Comparison of ENCODE assay signal across 27 cellular contexts in genomic region chr4:116478343-116478742, GRCh38.
"Had no signal": no experiment of that assay in that cellular context is flagged by ENCODE, and none has a peak within 500 bp of the region (broad histone marks: within the 10 kb centered on the region; RNA-seq: fewer than 3 reads in every experiment).

No MANE protein-coding gene starts in this region.

- H3K4me3 Mint-ChIP-seq: naive B cell; natural killer cell; nephron; neural progenitor cell; stimulated activated effector memory CD8-positive, alpha-beta T cell treated with anti-CD3 and anti-CD28 coated beads, Interleukin-12 subunit alpha, Interleukin-12 subunit beta, amount 100 ng/mL, for 72 hours; stimulated activated naive B cell treated with anti-CD40 and anti-IgM and Interleukin-4, amounts not matched to agents 10 μg/mL and 1 μg/mL and 100 μg/mL, for 72 hours; stimulated activated naive CD8-positive, alpha-beta T cell treated with anti-CD3 and anti-CD28 coated beads, Interleukin-15, Interleukin-2, amounts not matched to agents 100 ng/mL and 50 ng/mL, for 24 hours had no signal

- FAIRE-seq: small intestine had no signal

- ATAC-seq: natural killer cell; stimulated activated naive B cell treated with anti-CD40 and anti-IgM and Interleukin-4, amounts not matched to agents 10 μg/mL and 1 μg/mL and 100 μg/mL, for 72 hours had no signal

- H2AFZ ChIP-seq: neural progenitor cell, parathyroid adenoma had no signal

- H3K4me3 ChIP-seq: neural progenitor cell, ovary, prostate gland, right atrium auricular region, sigmoid colon, stomach, thoracic aorta, thyroid gland, tibial nerve, upper lobe of left lung, uterus had no signal

- H3K79me2 ChIP-seq: parathyroid adenoma had no signal

- H3K9me3 ChIP-seq: ovary, prostate gland, right atrium auricular region, sigmoid colon, thoracic aorta, thyroid gland, uterus had no signal

- H3K4me1 ChIP-seq: neural progenitor cell, parathyroid adenoma, prostate gland, right atrium auricular region, sigmoid colon, stomach, thyroid gland, tibial nerve, upper lobe of left lung, uterus had no signal

- H3K36me3 ChIP-seq: neural progenitor cell, ovary, prostate gland, right atrium auricular region, sigmoid colon, stomach, thoracic aorta, thyroid gland, tibial nerve, upper lobe of left lung, uterus had no signal

- H3K27ac ChIP-seq: neural progenitor cell, ovary, parathyroid adenoma, prostate gland, right atrium auricular region, sigmoid colon, stomach, thoracic aorta, thyroid gland, tibial nerve, upper lobe of left lung, uterus had no signal

- H3K27ac Mint-ChIP-seq: naive B cell; natural killer cell; nephron; neural progenitor cell; stimulated activated effector memory CD8-positive, alpha-beta T cell treated with anti-CD3 and anti-CD28 coated beads, Interleukin-12 subunit alpha, Interleukin-12 subunit beta, amount 100 ng/mL, for 72 hours; stimulated activated naive B cell treated with anti-CD40 and anti-IgM and Interleukin-4, amounts not matched to agents 10 μg/mL and 1 μg/mL and 100 μg/mL, for 72 hours; stimulated activated naive CD8-positive, alpha-beta T cell treated with anti-CD3 and anti-CD28 coated beads, Interleukin-15, Interleukin-2, amounts not matched to agents 100 ng/mL and 50 ng/mL, for 24 hours had no signal

- H3K9ac ChIP-seq: neural progenitor cell, parathyroid adenoma had no signal

- H3K36me3 Mint-ChIP-seq: natural killer cell; stimulated activated effector memory CD8-positive, alpha-beta T cell treated with anti-CD3 and anti-CD28 coated beads, Interleukin-12 subunit alpha, Interleukin-12 subunit beta, amount 100 ng/mL, for 72 hours; stimulated activated naive B cell treated with anti-CD40 and anti-IgM and Interleukin-4, amounts not matched to agents 10 μg/mL and 1 μg/mL and 100 μg/mL, for 72 hours had no signal

- H3K4me1 Mint-ChIP-seq: naive B cell; natural killer cell; nephron; neural progenitor cell; stimulated activated effector memory CD8-positive, alpha-beta T cell treated with anti-CD3 and anti-CD28 coated beads, Interleukin-12 subunit alpha, Interleukin-12 subunit beta, amount 100 ng/mL, for 72 hours; stimulated activated naive B cell treated with anti-CD40 and anti-IgM and Interleukin-4, amounts not matched to agents 10 μg/mL and 1 μg/mL and 100 μg/mL, for 72 hours had no signal

- H3K4me2 ChIP-seq: neural progenitor cell had no signal

- H3K27me3 ChIP-seq: neural progenitor cell, ovary, right atrium auricular region, sigmoid colon, stomach, thyroid gland, tibial nerve, upper lobe of left lung, uterus had no signal

- H3K27me3 Mint-ChIP-seq: naive B cell; stimulated activated naive B cell treated with anti-CD40 and anti-IgM and Interleukin-4, amounts not matched to agents 10 μg/mL and 1 μg/mL and 100 μg/mL, for 72 hours; stimulated activated naive CD8-positive, alpha-beta T cell treated with anti-CD3 and anti-CD28 coated beads, Interleukin-15, Interleukin-2, amounts not matched to agents 100 ng/mL and 50 ng/mL, for 24 hours had no signal

- DNase-seq: naive B cell; natural killer cell; occipital lobe; ovary; retina; sigmoid colon; small intestine; stimulated activated CD4-positive, alpha-beta T cell treated with anti-CD3 and anti-CD28 coated beads, Interleukin-15, amount 100 ng/mL, for 24 hours; stimulated activated CD4-positive, alpha-beta T cell treated with anti-CD3 and anti-CD28 coated beads, Interleukin-2, amount 100 ng/mL, for 24 hours; stimulated activated CD4-positive, alpha-beta T cell treated with anti-CD3 and anti-CD28 coated beads, Interleukin-2, amount 100 ng/mL, for 48 hours; stimulated activated CD4-positive, alpha-beta T cell treated with anti-CD3 and anti-CD28 coated beads, Interleukin-4, amount 100 ng/mL, for 24 hours; stimulated activated naive B cell treated with anti-CD40 and anti-IgM and Interleukin-4, amounts not matched to agents 10 μg/mL and 1 μg/mL and 100 μg/mL, for 72 hours; stimulated activated naive CD4-positive, alpha-beta T cell treated with Interleukin-2 at 50 U/mL for 16 hours; stomach; thyroid gland; trophoblast cell; uterus had no signal
